18 cellular contexts compared by ENCODE assay signal in the genomic region with DNA sequence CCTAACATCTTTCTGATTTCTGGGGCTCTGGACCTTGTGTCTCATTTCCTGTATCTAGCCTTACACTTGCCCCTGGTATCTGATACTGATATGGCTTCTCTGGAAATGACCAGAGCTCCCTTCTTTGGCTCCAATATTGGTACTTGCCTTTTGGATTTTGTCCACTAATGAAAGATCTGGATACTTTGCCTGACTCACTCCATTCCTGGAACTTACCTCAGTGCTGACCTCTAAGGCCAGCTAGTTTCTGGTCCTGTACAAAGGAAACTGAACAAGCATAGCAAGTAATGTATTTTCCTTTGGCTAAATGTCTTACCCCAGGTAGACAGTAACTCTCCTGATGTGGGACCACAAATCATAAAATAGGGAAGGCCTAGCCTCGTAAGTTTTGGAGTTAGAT.
DNase-seq lines count a peak whose midpoint lies in the region; ATAC-seq and TF ChIP-seq lines count a peak whose summit lies in the region.
"Had no signal": no experiment of that assay in that cellular context is flagged by ENCODE, and none has a peak within 500 bp of the region (broad histone marks: within the 10 kb centered on the region; RNA-seq: fewer than 3 reads in every experiment).

No MANE protein-coding gene starts in this region.

- no peaks in the 10 kb centered on the region for H3K9me3 Mint-ChIP-seq in activated naive CD8-positive, alpha-beta T cell treated with anti-CD3 and anti-CD28 coated beads for 36 hours
- H3K9me3 Mint-ChIP-seq: activated naive CD4-positive, alpha-beta T cell treated with anti-CD3 and anti-CD28 coated beads, Interleukin-2, amount 50 U/mL, for 72 hours; IgD-negative memory B cell had no signal

- no peak overlapping the region for H3K27ac ChIP-seq in mammary epithelial cell (ENCODE audit: insufficient read depth, low read depth, low read length)
- no peak overlapping the region for H3K27ac ChIP-seq in gastroesophageal sphincter
- H3K27ac ChIP-seq in transverse colon, result no peak overlapping the region
- H3K27ac ChIP-seq: lower lobe of right lung, uterus had no signal

- in situ Hi-C loops in mammary epithelial cell (cut with MboI; ENCODE audit: low sequenced_read_pairs in 2 of 2), result no loop called here
- in situ Hi-C loops in transverse colon (cut with MboI; ENCODE audit: low pct_ligation_motif_present in 1 of 4, low pct_unique_long_range_greater_than_20kb in 1 of 4, low sequenced_read_pairs in 3 of 4), result no loop called here

- CTCF ChIA-PET in mammary epithelial cell (lab: Charles Lee; ENCODE audit: low non-redundant PET), result no interaction called here

- H3K4me1 ChIP-seq in mammary epithelial cell (ENCODE audit: insufficient read depth, low read length) (no peaks in the 10 kb centered on the region), gastroesophageal sphincter (no peaks in the 10 kb centered on the region), transverse colon (peaks cover 0 to 6% (median 0%) of the 10 kb centered on the region in 4 donors)
- H3K4me1 ChIP-seq: lower lobe of right lung, uterus had no signal

- H3K27ac Mint-ChIP-seq in activated naive CD8-positive, alpha-beta T cell treated with anti-CD3 and anti-CD28 coated beads for 36 hours, result no peak overlapping the region
- H3K27ac Mint-ChIP-seq: activated naive CD4-positive, alpha-beta T cell treated with anti-CD3 and anti-CD28 coated beads, Interleukin-2, amount 50 U/mL, for 72 hours; brain; CD4-positive, CD25-positive, alpha-beta regulatory T cell; IgD-negative memory B cell had no signal

- no TSS peak for BruUV-seq in mammary epithelial cell (replicated peaks; lab: Mats Ljungman, UMichigan)

- no peak overlapping the region for H3K4me3 ChIP-seq in mammary epithelial cell (replicated peaks in 1 of 3; ENCODE audit: insufficient read depth in 1 of 3, low read depth in 2 of 3, low read length in 3 of 3)
- H3K4me3 ChIP-seq in gastroesophageal sphincter, result no peak overlapping the region
- no peak overlapping the region for H3K4me3 ChIP-seq in transverse colon
- H3K4me3 ChIP-seq: lower lobe of right lung, uterus had no signal

- H3K36me3 Mint-ChIP-seq in activated naive CD8-positive, alpha-beta T cell treated with anti-CD3 and anti-CD28 coated beads for 36 hours, result no peaks in the 10 kb centered on the region
- H3K36me3 Mint-ChIP-seq: activated naive CD4-positive, alpha-beta T cell treated with anti-CD3 and anti-CD28 coated beads, Interleukin-2, amount 50 U/mL, for 72 hours; brain; CD4-positive, CD25-positive, alpha-beta regulatory T cell; IgD-negative memory B cell had no signal

- H3K4me2 ChIP-seq in mammary epithelial cell (ENCODE audit: insufficient read depth, low read depth, low read length), result no peak overlapping the region

- H3K4me1 Mint-ChIP-seq in activated naive CD8-positive, alpha-beta T cell treated with anti-CD3 and anti-CD28 coated beads for 36 hours, result peaks cover 7% of the 10 kb centered on the region
- H3K4me1 Mint-ChIP-seq: brain; CD4-positive, CD25-positive, alpha-beta regulatory T cell; IgD-negative memory B cell had no signal

- TF ChIP-seq EP300 in gastroesophageal sphincter (IDR thresholded peaks at IDR 0.05) (no peak), transverse colon (IDR thresholded peaks at IDR 0.05; ENCODE audit: low read depth) (no peak)

- H3K27me3 ChIP-seq in mammary epithelial cell (ENCODE audit: insufficient read depth, low read length) (no peaks in the 10 kb centered on the region), gastroesophageal sphincter (no peaks in the 10 kb centered on the region), transverse colon (no peaks in the 10 kb centered on the region)
- H3K27me3 ChIP-seq: uterus had no signal

- no peaks in the 10 kb centered on the region for H3K27me3 Mint-ChIP-seq in activated naive CD8-positive, alpha-beta T cell treated with anti-CD3 and anti-CD28 coated beads for 36 hours

- H3K9ac ChIP-seq in mammary epithelial cell (ENCODE audit: insufficient read depth, low read length), result no peak overlapping the region

- H3K36me3 ChIP-seq in mammary epithelial cell (ENCODE audit: insufficient read depth, low read length) (no peaks in the 10 kb centered on the region), gastroesophageal sphincter (no peaks in the 10 kb centered on the region), transverse colon (no peaks in the 10 kb centered on the region)
- H3K36me3 ChIP-seq: lower lobe of right lung, uterus had no signal

- DNase-seq in EH (ENCODE audit: low read depth), result peak; percentile 27
- no peak for DNase-seq in mammary epithelial cell
- DNase-seq in renal cortical epithelial cell (ENCODE audit: low read depth), result peak; percentile 85
- DNase-seq in transverse colon, result no peak
- no peak for DNase-seq in cerebellar nuclear complex (lab: John Stamatoyannopoulos, UW)
- DNase-seq in GM19240 (ENCODE audit: insufficient read length, low spot score), result no peak
- DNase-seq in activated naive CD8-positive, alpha-beta T cell treated with anti-CD3 and anti-CD28 coated beads for 36 hours, result no peak
- DNase-seq: CD4-positive, CD25-positive, alpha-beta regulatory T cell; DMS 273 treated with DMSO at 0.1 percent for 48 hours; erythroblast; GF-D8; lower lobe of right lung; NCI-H146; uterus had no signal

- H4K20me1 ChIP-seq in mammary epithelial cell (ENCODE audit: insufficient read depth, low read length), result no peaks in the 10 kb centered on the region

- H2AFZ ChIP-seq in mammary epithelial cell (ENCODE audit: low read depth, low read length), result peak overlapping the region; percentile 37

- H3K79me2 ChIP-seq in mammary epithelial cell (ENCODE audit: insufficient read depth, low read length), result no peaks in the 10 kb centered on the region

- 96% methylated on average over 1 of the region's 1 CpG for WGBS in mammary epithelial cell (ENCODE audit: low coverage, missing lambda C conversion rate)
- WGBS in gastroesophageal sphincter (ENCODE audit: low coverage in 1 of 2), 2 donors, result 83 to 89% methylated on average over 1 of the region's 1 CpG
- WGBS in transverse colon (ENCODE audit: low coverage in 1 of 2), 2 donors, result 98 to 100% methylated on average over 1 of the region's 1 CpG

- no peak for TF ChIP-seq POLR2A in gastroesophageal sphincter (IDR thresholded peaks at IDR 0.05)
- TF ChIP-seq POLR2A in transverse colon (IDR thresholded peaks at IDR 0.05), result no peak

- no peak overlapping the region for H3K4me3 Mint-ChIP-seq in activated naive CD8-positive, alpha-beta T cell treated with anti-CD3 and anti-CD28 coated beads for 36 hours
- H3K4me3 Mint-ChIP-seq: brain; CD4-positive, CD25-positive, alpha-beta regulatory T cell; IgD-negative memory B cell had no signal

- H3K9me3 ChIP-seq in mammary epithelial cell (replicated peaks; ENCODE audit: insufficient read depth, low read length), result no peaks in the 10 kb centered on the region
- H3K9me3 ChIP-seq in gastroesophageal sphincter, result no peaks in the 10 kb centered on the region
- no peaks in the 10 kb centered on the region for H3K9me3 ChIP-seq in transverse colon
- H3K9me3 ChIP-seq: lower lobe of right lung, uterus had no signal

- no peak for TF ChIP-seq CTCF in mammary epithelial cell (conservative IDR thresholded peaks at IDR 0.05 in 1 of 2, IDR thresholded peaks at IDR 0.05 in 1 of 2; ENCODE audit: extremely low read depth in 1 of 2, insufficient read depth in 1 of 2, low read depth in 1 of 2, low read length in 2 of 2)
- no peak for TF ChIP-seq CTCF in gastroesophageal sphincter (IDR thresholded peaks at IDR 0.05)
- no peak for TF ChIP-seq CTCF in transverse colon (IDR thresholded peaks at IDR 0.05)

- dilution Hi-C loops in mammary epithelial cell (cut with HindIII; ENCODE audit: low sequenced_read_pairs), result no loop called here

- intact Hi-C loops in mammary epithelial cell (cut with micrococcal nuclease) (no loop called here), transverse colon (cut with DNase I; ENCODE audit: low total_unique reads) (no loop called here)

- ATAC-seq in gastroesophageal sphincter, result peak; percentile 31
- ATAC-seq: activated naive CD4-positive, alpha-beta T cell treated with anti-CD3 and anti-CD28 coated beads, Interleukin-2, amount 50 U/mL, for 72 hours; lower lobe of right lung had no signal

Comparison
In these comparisons a context has a peak if more than half of its experiments do, and no peak if none do; other contexts are left out.
1. DNase-seq: peak in EH (single experiment) and renal cortical epithelial cell (single experiment); none in mammary epithelial cell (single experiment), transverse colon (single experiment), cerebellar nuclear complex (0 of 2), GM19240 (single experiment) and activated naive CD8-positive, alpha-beta T cell treated with anti-CD3 and anti-CD28 coated beads for 36 hours (single experiment).